In the genomic region with DNA sequence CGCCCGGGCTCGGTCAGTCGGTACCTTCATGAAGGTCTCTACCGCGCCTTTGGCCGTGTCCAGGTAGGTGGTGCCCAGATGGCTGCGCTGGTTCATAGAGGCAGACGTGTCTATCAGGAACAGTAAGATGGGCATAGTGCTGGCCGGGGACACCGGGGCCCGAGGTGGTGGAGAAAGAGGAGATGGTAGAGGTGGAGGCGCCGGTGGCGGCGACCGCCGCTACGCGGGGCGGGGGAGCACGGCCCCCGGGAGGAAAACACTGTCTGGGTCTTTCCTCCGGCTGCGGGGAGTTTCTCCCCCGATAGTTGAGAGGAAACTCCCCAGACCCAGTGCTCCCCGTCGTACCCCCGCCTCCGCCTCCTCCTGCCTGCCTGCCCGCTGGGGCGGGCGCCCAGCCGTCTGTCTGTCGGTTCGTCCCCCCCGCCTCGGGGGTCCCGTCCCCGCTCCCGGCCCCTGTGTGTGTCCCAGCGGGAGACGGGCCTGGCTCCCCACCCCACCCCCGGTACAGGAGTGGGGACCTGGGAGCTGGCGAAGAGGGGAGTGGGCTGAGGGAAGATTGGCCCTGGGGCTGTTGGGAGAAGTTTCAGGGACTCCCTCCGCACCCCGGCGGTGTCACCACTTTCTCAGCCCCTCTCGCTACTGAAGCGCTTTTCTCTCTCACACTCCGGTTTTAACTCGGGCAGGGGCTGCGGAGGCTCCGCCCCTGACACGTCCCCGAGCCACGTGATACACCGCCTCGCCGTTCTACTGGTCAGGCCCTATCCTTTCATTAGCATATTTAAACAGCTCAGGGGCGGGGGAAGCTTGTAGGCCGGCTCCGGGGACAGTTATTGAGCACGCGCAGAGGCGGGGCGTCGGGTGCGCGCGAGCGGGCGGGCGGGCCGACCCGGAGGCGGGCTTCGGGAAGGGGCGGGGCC, we compare ENCODE assay signal across 8 cellular contexts. TPM values are rescaled to one million over a fixed set of nuclear protein-coding genes. Genes with fewer than 3 reads are reported as not detected.
A peak's percentile ranks its signal among the peaks of the same experiment; 100 is the strongest.
DNase-seq lines count a peak whose midpoint lies in the region; ATAC-seq and TF ChIP-seq lines count a peak whose summit lies in the region.

A gene with protein sequence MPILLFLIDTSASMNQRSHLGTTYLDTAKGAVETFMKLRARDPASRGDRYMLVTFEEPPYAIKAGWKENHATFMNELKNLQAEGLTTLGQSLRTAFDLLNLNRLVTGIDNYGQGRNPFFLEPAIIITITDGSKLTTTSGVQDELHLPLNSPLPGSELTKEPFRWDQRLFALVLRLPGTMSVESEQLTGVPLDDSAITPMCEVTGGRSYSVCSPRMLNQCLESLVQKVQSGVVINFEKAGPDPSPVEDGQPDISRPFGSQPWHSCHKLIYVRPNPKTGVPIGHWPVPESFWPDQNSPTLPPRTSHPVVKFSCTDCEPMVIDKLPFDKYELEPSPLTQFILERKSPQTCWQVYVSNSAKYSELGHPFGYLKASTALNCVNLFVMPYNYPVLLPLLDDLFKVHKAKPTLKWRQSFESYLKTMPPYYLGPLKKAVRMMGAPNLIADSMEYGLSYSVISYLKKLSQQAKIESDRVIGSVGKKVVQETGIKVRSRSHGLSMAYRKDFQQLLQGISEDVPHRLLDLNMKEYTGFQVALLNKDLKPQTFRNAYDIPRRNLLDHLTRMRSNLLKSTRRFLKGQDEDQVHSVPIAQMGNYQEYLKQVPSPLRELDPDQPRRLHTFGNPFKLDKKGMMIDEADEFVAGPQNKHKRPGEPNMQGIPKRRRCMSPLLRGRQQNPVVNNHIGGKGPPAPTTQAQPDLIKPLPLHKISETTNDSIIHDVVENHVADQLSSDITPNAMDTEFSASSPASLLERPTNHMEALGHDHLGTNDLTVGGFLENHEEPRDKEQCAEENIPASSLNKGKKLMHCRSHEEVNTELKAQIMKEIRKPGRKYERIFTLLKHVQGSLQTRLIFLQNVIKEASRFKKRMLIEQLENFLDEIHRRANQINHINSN (minus strand): TSS at position 646 of the 917 bp plus-strand sequence. CDS start 511 bp downstream, at position 135.

- intact Hi-C loops in activated CD4-positive, alpha-beta T cell treated with anti-CD3 and anti-CD28 coated beads for 36 hours (cut with DNase I, micrococcal nuclease), result loop anchor here (1.0 to 10.0 kb wide), 15 partner anchors 132 to 1760 kb away; partner anchors contain the start of genes WDFY2 (in 2 of the 2), ALG11 (in 1 of the 2), CKAP2 (in 1 of the 2) and EBPL (in 1 of the 2)

- no peak for TF ChIP-seq CTCF in choroid plexus epithelial cell (conservative IDR thresholded peaks at IDR 0.05; ENCODE audit: low read depth, low read length)
- no peak for TF ChIP-seq CTCF in kidney epithelial cell (IDR thresholded peaks at IDR 0.05; ENCODE audit: insufficient read depth, low read length, poor library complexity, severe bottlenecking)

- H3K9me3 Mint-ChIP-seq in activated CD4-positive, alpha-beta T cell treated with anti-CD3 and anti-CD28 coated beads for 36 hours (ENCODE audit: low read depth), result peaks cover 2% of the 10 kb centered on the region

- H3K36me3 Mint-ChIP-seq in activated CD4-positive, alpha-beta T cell treated with anti-CD3 and anti-CD28 coated beads for 36 hours (ENCODE audit: low read depth), result peaks cover 55% of the 10 kb centered on the region

- peak within 1 kb of the TSS; percentile 87 for H3K4me3 ChIP-seq in choroid plexus epithelial cell (ENCODE audit: low read depth, low read length)
- peak within 1 kb of the TSS; percentile 96 for H3K4me3 ChIP-seq in kidney epithelial cell (ENCODE audit: low read depth, low read length)

- peaks cover 2% of the 10 kb centered on the region for H3K36me3 ChIP-seq in kidney epithelial cell (ENCODE audit: control insufficient read depth, insufficient read depth, low read length)

- CTCF ChIA-PET in activated CD4-positive, alpha-beta T cell treated with anti-CD3 and anti-CD28 coated beads for 36 hours (lab: Charles Lee), result interaction anchor here (0.5 to 1.5 kb wide), 7 partner anchors 9 to 542 kb away, joined by 3 to 4 read pairs (median 3); no protein-coding TSS in a partner anchor

- ATAC-seq in HG03442 (IDR thresholded peaks at IDR 0.05; ENCODE audit: unreplicated experiment), result peak; percentile 65
- ATAC-seq in activated CD4-positive, alpha-beta T cell treated with anti-CD3 and anti-CD28 coated beads for 36 hours, result peak; percentile 87

- peak within 1 kb of the TSS; percentile 84 for H3K4me3 Mint-ChIP-seq in activated CD4-positive, alpha-beta T cell treated with anti-CD3 and anti-CD28 coated beads for 36 hours

- H3K4me1 Mint-ChIP-seq in activated CD4-positive, alpha-beta T cell treated with anti-CD3 and anti-CD28 coated beads for 36 hours, result peaks cover 33% of the 10 kb centered on the region

- H3K27ac Mint-ChIP-seq in activated CD4-positive, alpha-beta T cell treated with anti-CD3 and anti-CD28 coated beads for 36 hours, result peak within 1 kb of the TSS; percentile 97

- H3K27me3 ChIP-seq in kidney epithelial cell (ENCODE audit: control insufficient read depth, insufficient read depth, low read length), result no peaks in the 10 kb centered on the region

- DNase-seq in Ammon's horn (ENCODE audit: low spot score) (peak; percentile 100), GM19238 (ENCODE audit: insufficient read length, low spot score) (peak; percentile 91), NCI-H524 (lab: John Stamatoyannopoulos, UW) (peak; percentile 97 to 99), choroid plexus epithelial cell (ENCODE audit: low read depth) (peak; percentile 100), kidney epithelial cell (ENCODE audit: low read depth) (peak; percentile 95)
- peak; percentile 99 for DNase-seq in activated CD4-positive, alpha-beta T cell treated with anti-CD3 and anti-CD28 coated beads for 36 hours
- DNase-seq in stimulated activated CD4-positive, alpha-beta T cell treated with anti-CD3 and anti-CD28 coated beads, Interleukin-15, amount 100 ng/mL, for 48 hours (ENCODE audit: low read depth in 2 of 2), result peak; percentile 98 to 99

- H3K27me3 Mint-ChIP-seq in activated CD4-positive, alpha-beta T cell treated with anti-CD3 and anti-CD28 coated beads for 36 hours, result no peaks in the 10 kb centered on the region

- POLR2A ChIA-PET in activated CD4-positive, alpha-beta T cell treated with anti-CD3 and anti-CD28 coated beads for 36 hours (lab: Charles Lee), result interaction anchor here (0.5 to 3.9 kb wide), 23 partner anchors 9 to 517 kb away, joined by 3 to 46 read pairs (median 5); no protein-coding TSS in a partner anchor

RNA-seq across cellular contexts. Expression of the gene that starts here (rescaled TPM):
- total RNA-seq in activated CD4-positive, alpha-beta T cell treated with anti-CD3 and anti-CD28 coated beads for 36 hours, result 10 to 100 TPM; 47.9 to 50.3 TPM
- 21.9 and 23.2 TPM in 2 replicates for total RNA-seq in kidney epithelial cell

Comparison
In these comparisons a context has a peak if more than half of its experiments do, and no peak if none do; other contexts are left out.
1. Peak in every context shown above with its lines: DNase-seq, ATAC-seq and H3K4me3 ChIP-seq.